In the genomic region with DNA sequence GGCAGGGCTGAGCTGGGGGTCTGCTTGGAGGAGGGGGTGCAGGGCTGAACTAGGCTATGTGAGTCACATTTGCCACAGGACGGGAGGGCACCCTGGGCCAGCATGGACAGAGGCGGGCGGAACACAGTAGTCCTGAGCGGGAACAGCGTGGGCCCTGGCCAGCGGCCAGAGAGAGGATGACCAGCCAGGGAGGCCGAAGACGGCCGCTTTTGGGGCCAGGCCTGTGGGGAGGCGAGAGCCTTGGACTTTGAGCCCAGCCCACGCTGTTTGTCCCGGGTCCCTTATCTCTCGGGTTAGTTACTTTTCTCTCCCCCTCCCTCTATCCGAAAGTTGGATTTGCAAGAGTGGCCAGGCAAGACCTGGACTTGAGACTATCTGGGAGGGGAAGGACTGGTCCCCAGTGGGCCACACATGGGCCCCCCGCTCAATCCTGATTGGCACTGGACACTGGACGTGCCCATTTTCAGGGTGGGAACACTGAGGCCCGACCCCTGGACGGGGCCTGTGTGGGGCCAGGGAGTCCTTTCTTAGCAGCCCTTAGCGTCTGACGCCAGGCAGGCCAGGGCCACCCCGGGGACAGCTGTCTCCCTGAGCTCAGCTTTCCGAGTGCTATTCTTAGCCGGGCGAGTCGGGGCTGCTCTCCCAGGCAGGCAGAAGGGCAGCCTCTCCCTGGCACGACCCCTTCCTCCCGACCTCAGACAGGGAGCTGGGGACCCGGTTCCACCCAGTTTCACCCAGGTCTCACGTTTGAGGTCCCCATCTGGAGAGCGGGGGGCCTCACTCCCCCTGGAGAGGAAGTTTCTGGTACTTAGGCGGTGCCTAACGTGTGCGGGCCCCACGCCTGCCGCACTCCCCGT, we compare ENCODE assay signal across 8 cellular contexts. TPM values are rescaled to one million over a fixed set of nuclear protein-coding genes. Genes with fewer than 3 reads are reported as not detected.
DNase-seq lines count a peak whose midpoint lies in the region; ATAC-seq and TF ChIP-seq lines count a peak whose summit lies in the region.

No MANE protein-coding gene starts in this region.

- no peak for TF ChIP-seq EP300 in suprapubic skin (IDR thresholded peaks at IDR 0.05)

- TF ChIP-seq CTCF in LNCaP clone FGC (IDR thresholded peaks at IDR 0.05; ENCODE audit: control insufficient read depth, extremely low read depth, insufficient read depth) (no peak), body of pancreas (IDR thresholded peaks at IDR 0.05) (peak in 1 of 7 experiments; percentile 5), suprapubic skin (IDR thresholded peaks at IDR 0.05) (no peak)

- DNase-seq in EL (peak; percentile 42), LNCaP clone FGC (ENCODE audit: low read depth) (no peak), body of pancreas (peak; percentile 83 to 88 (median 86)), suprapubic skin (ENCODE audit: low spot score in 2 of 2) (no peak), OCI-M1 (lab: John Stamatoyannopoulos, UW) (no peak)

- intact Hi-C loops in body of pancreas (cut with DNase I), result no loop called here

- peak; percentile 39 to 74 (median 69) for TF ChIP-seq POLR2A in body of pancreas (IDR thresholded peaks at IDR 0.05)
- no peak for TF ChIP-seq POLR2A in suprapubic skin (IDR thresholded peaks at IDR 0.05)

- WGBS in body of pancreas, 2 donors, result 4 to 17% methylated on average over 16 to 33 of the region's 36 CpGs
- 32% methylated on average over 16 of the region's 36 CpGs for WGBS in suprapubic skin

- ATAC-seq in body of pancreas (peak; percentile 66), HG02870 (IDR thresholded peaks at IDR 0.05; ENCODE audit: unreplicated experiment) (no peak), HG03460 (IDR thresholded peaks at IDR 0.05; ENCODE audit: unreplicated experiment) (no peak)

- H3K36me3 ChIP-seq in body of pancreas (replicated peaks in 1 of 2; ENCODE audit: insufficient read depth in 1 of 2, low read depth in 2 of 2) (no peaks in the 10 kb centered on the region), suprapubic skin (no peaks in the 10 kb centered on the region)

- peaks cover 64% of the 10 kb centered on the region for H3K4me1 ChIP-seq in body of pancreas
- peaks cover 57% of the 10 kb centered on the region for H3K4me1 ChIP-seq in suprapubic skin

- H3K9me3 ChIP-seq in body of pancreas (no peaks in the 10 kb centered on the region), suprapubic skin (no peaks in the 10 kb centered on the region)

- peak overlapping the region; percentile 92 for H3K4me3 ChIP-seq in LNCaP clone FGC (ENCODE audit: low read depth, low read length)
- peak overlapping the region; percentile 75 to 76 for H3K4me3 ChIP-seq in body of pancreas
- H3K4me3 ChIP-seq in suprapubic skin, result peak overlapping the region; percentile 69

- peak overlapping the region; percentile 75 to 87 (median 84) for H3K27ac ChIP-seq in body of pancreas
- H3K27ac ChIP-seq in layer of hippocampus (ENCODE audit: low read depth, low read length), result peak overlapping the region; percentile 75
- H3K27ac ChIP-seq in suprapubic skin, result no peak overlapping the region

- H3K27me3 ChIP-seq in body of pancreas (no peaks in the 10 kb centered on the region), layer of hippocampus (ENCODE audit: control insufficient read depth, insufficient read depth, low read length) (no peaks in the 10 kb centered on the region), suprapubic skin (no peaks in the 10 kb centered on the region)

RNA-seq across cellular contexts. Expression of a gene that starts 0.8 kb away (rescaled TPM):
- total RNA-seq in body of pancreas, result 100 to 1,000 TPM in 1 of 2 donors, 10 to 100 TPM in 1; 70.2 to 129 TPM
- total RNA-seq in suprapubic skin, result 10 to 100 TPM; 27.8 to 40.3 (median 34.0) TPM

RNA-seq across cellular contexts. Expression of a gene that starts 6.9 kb away (rescaled TPM):
- total RNA-seq in body of pancreas (10 to 100 TPM; 25.4 to 63.3 TPM), suprapubic skin (10 to 100 TPM; 41.5 to 75.4 (median 49.2) TPM)

RNA-seq across cellular contexts. Expression of a gene that starts 16.8 kb away (rescaled TPM):
- 10 to 100 TPM; 59.9 to 87.7 TPM for total RNA-seq in body of pancreas
- 100 to 1,000 TPM in 2 of 4 donors, 10 to 100 TPM in 2; 66.8 to 154 (median 97.5) TPM for total RNA-seq in suprapubic skin

RNA-seq across cellular contexts. Expression of a gene that starts 37.7 kb away (rescaled TPM):
- total RNA-seq in body of pancreas, result 1,000 to 10,000 TPM; 2,008 to 2,166 TPM
- total RNA-seq in suprapubic skin, result 1,000 to 10,000 TPM; 1,802 to 3,909 (median 2,793) TPM

RNA-seq across cellular contexts. Expression of a gene that starts 49.4 kb away (rescaled TPM):
- under 1 TPM in 1 of 2 donors, not detected in 1; 0.26 TPM for total RNA-seq in body of pancreas
- under 1 TPM in 3 of 4 donors, not detected in 1; 0.08 to 0.30 (median 0.26) TPM for total RNA-seq in suprapubic skin

Comparison
In these comparisons a context has a peak if more than half of its experiments do, and no peak if none do; other contexts are left out.
1. DNase-seq: peak in EL (single experiment) and body of pancreas (4 of 4); none in LNCaP clone FGC (single experiment), suprapubic skin (0 of 2) and OCI-M1 (single experiment).
2. POLR2A ChIP-seq: peak in body of pancreas (3 of 3); none in suprapubic skin (0 of 2).
3. Peak in every context shown above with its lines, with median percentiles within 50 percentile points of each other: H3K4me3 ChIP-seq.